In the genomic region with DNA sequence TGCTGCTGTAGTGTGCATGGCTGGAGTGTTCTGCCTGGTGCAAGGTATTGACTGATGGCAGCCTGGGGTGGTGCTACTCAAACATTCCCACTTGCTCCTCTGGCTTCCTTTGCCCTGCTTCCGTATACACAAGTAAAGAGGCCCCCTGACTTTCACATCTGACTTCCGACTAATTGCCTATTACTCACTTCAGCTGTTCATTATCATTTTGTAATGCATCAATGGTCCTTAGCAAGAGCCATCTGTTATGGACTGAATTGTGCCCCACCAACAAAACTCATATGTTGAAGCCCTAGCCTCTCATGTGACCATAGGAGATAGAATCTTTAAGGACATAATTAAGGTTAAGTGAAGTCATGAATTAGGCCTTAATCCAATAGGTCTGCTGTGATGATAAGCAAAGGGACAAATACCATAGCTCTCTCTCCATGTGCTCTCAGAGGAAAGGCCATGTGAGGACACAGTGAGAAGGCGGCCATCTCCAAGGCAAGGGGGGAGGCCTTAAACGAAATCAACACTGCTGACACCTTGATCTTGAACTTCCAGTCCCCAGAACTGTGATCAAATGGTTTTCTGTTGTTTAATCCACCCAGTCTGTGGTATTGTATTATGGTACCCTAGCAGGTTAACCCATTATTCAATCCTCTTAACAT, we compare ENCODE assay signal across 19 cellular contexts.
"Had no signal": no experiment of that assay in that cellular context is flagged by ENCODE, and none has a peak within 500 bp of the region (broad histone marks: within the 10 kb centered on the region; RNA-seq: fewer than 3 reads in every experiment).

No MANE protein-coding gene starts in this region.

- H3K9me3 ChIP-seq: esophagus squamous epithelium, psoas muscle had no signal

- DNase-seq: activated CD4-positive, alpha-beta T cell treated with anti-CD3 and anti-CD28 coated beads for 4 hours; activated CD4-positive, alpha-beta T cell treated with anti-CD3 and anti-CD28 coated beads, Interleukin-2, amount 50 U/mL, for 4 hours; activated naive CD4-positive, alpha-beta T cell; activated T-cell treated with anti-CD3 and anti-CD28 coated beads for 4 hours; activated T-cell treated with anti-CD3 and anti-CD28 coated beads, Interleukin-2, amount 50 U/mL, for 72 hours; effector CD4-positive, alpha-beta T cell; esophagus squamous epithelium; left colon; midbrain; naive thymus-derived CD8-positive, alpha-beta T cell; occipital lobe; psoas muscle; spleen; stimulated activated naive CD4-positive, alpha-beta T cell treated with Interleukin-2 at 50 U/mL for 16 hours had no signal

- H3K9ac ChIP-seq: parathyroid adenoma had no signal

- H3K4me2 ChIP-seq: hepatocyte had no signal

- H3K79me2 ChIP-seq: hepatocyte, parathyroid adenoma had no signal

- ATAC-seq: activated naive CD4-positive, alpha-beta T cell treated with anti-CD3 and anti-CD28 coated beads, Interleukin-2, amount 50 U/mL, for 72 hours; activated T-cell treated with anti-CD3 and anti-CD28 coated beads, Interleukin-2, amount 50 U/mL, for 72 hours; left colon; naive thymus-derived CD8-positive, alpha-beta T cell; psoas muscle had no signal

- H3K27ac ChIP-seq: esophagus squamous epithelium, hepatocyte, parathyroid adenoma, psoas muscle, right atrium auricular region, spleen, tibial nerve had no signal

- H3K27me3 ChIP-seq: esophagus squamous epithelium, hepatocyte, right atrium auricular region, spleen, tibial nerve had no signal

- H2AFZ ChIP-seq: hepatocyte, parathyroid adenoma had no signal

- H3K4me1 ChIP-seq: esophagus squamous epithelium, parathyroid adenoma, psoas muscle, right atrium auricular region had no signal

- H3K4me3 ChIP-seq: esophagus squamous epithelium, hepatocyte, psoas muscle, right atrium auricular region, spleen, tibial nerve had no signal

- H3K36me3 ChIP-seq: esophagus squamous epithelium, right atrium auricular region, spleen, tibial nerve had no signal
